Comparison of ENCODE assay signal across 11 cellular contexts in the genomic region with DNA sequence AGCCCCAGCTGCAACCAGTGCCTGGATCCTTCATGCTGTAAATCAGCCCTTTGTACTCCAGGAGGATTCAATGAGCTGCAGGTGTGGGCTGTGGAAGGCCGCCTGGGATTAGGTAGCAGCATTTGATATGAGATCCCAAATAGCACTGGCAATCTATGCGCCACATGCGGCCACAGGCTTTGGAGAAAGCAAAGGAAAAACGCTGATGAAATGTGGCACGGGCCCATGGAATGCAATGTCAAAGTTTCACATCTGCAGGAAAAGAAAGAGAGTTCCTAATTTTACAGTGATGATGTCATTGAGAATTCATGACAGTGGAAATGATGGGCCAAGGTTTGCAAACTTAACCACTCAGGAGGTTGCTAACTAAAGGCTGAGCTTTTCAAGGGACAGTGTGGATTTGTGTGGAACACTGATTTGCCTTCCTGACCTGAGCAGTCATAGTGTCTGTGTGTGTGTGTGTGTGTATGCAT.
A peak's percentile ranks its signal among the peaks of the same experiment; 100 is the strongest.
DNase-seq lines count a peak whose midpoint lies in the region; ATAC-seq and TF ChIP-seq lines count a peak whose summit lies in the region.
"Had no signal": no experiment of that assay in that cellular context is flagged by ENCODE, and none has a peak within 500 bp of the region (broad histone marks: within the 10 kb centered on the region; RNA-seq: fewer than 3 reads in every experiment).

No MANE protein-coding gene starts in this region.

- H4K20me1 ChIP-seq in SK-N-SH (ENCODE audit: insufficient read depth), result no peaks in the 10 kb centered on the region

- no peak overlapping the region for H3K9ac ChIP-seq in SK-N-SH

- H3K27me3 ChIP-seq in SK-N-SH (ENCODE audit: insufficient read depth) (peaks cover 48% of the 10 kb centered on the region), heart right ventricle (no peaks in the 10 kb centered on the region)
- H3K27me3 ChIP-seq: cardiac muscle cell had no signal

- H3K9me2 ChIP-seq in SK-N-SH, result no peaks in the 10 kb centered on the region

- intact Hi-C loops in heart right ventricle (cut with DNase I), result no loop called here

- H3F3A ChIP-seq in SK-N-SH (replicated peaks; ENCODE audit: insufficient read depth), result no peaks in the 10 kb centered on the region

- TF ChIP-seq EP300 in SK-N-SH (IDR thresholded peaks at IDR 0.05; ENCODE audit: borderline replicate concordance in 1 of 2, low read depth in 1 of 2, low read length in 1 of 2), result no peak

- no peak overlapping the region for H3K4me3 ChIP-seq in SK-N-SH (ENCODE audit: low read depth in 2 of 2, low read length in 1 of 2)
- no peak overlapping the region for H3K4me3 ChIP-seq in heart right ventricle
- H3K4me3 ChIP-seq in skeletal muscle cell (ENCODE audit: low read depth, low read length), result no peak overlapping the region
- H3K4me3 ChIP-seq: cardiac muscle cell, thoracic aorta had no signal

- 0 out of 4 replicates have a peak, but pooled peaks cover 0 to 4% of the 10 kb centered on the region in 2 experiments for H3K4me1 ChIP-seq in SK-N-SH (ENCODE audit: control insufficient read depth in 1 of 2, insufficient read depth in 2 of 2, low read depth in 1 of 2, low read length in 1 of 2)
- peaks cover 0 to 39% (median 13%) of the 10 kb centered on the region in 9 donors for H3K4me1 ChIP-seq in heart right ventricle

- no peaks in the 10 kb centered on the region for H3K79me2 ChIP-seq in SK-N-SH (ENCODE audit: insufficient read depth)

- TF ChIP-seq CTCF in SK-N-SH (IDR thresholded peaks at IDR 0.05), result no peak
- no peak for TF ChIP-seq CTCF in heart right ventricle (IDR thresholded peaks at IDR 0.05)

- H3K9me3 ChIP-seq in SK-N-SH, result no peaks in the 10 kb centered on the region
- no peaks in the 10 kb centered on the region for H3K9me3 ChIP-seq in heart right ventricle
- H3K9me3 ChIP-seq: thoracic aorta had no signal

- POLR2A ChIA-PET in SK-N-SH (lab: Yijun Ruan, JAX), result no interaction called here

- H3K36me3 ChIP-seq in SK-N-SH (replicated peaks in 1 of 2; ENCODE audit: control insufficient read depth in 1 of 2, insufficient read depth in 2 of 2, low read length in 1 of 2) (no peaks in the 10 kb centered on the region), heart right ventricle (no peaks in the 10 kb centered on the region)
- H3K36me3 ChIP-seq: cardiac muscle cell, thoracic aorta had no signal

- no peak overlapping the region for H2AFZ ChIP-seq in SK-N-SH (ENCODE audit: low read depth)

- peak; percentile 84 for DNase-seq in HCEC 1CT
- DNase-seq in SK-N-SH, result no peak
- DNase-seq in heart right ventricle, result peak; percentile 18 to 55
- peak; percentile 61 for DNase-seq in skeletal muscle cell (ENCODE audit: low read depth)
- no peak for DNase-seq in HPDE6-E6E7 (ENCODE audit: extremely low spot score)
- DNase-seq in DMS79 (lab: John Stamatoyannopoulos, UW), result no peak
- no peak for DNase-seq in C1 segment of cervical spinal cord (lab: John Stamatoyannopoulos, UW)
- DNase-seq: activated CD4-positive, alpha-beta T cell treated with anti-CD3 and anti-CD28 coated beads, Interleukin-2, amount 50 U/mL, for 4 hours had no signal

- no peak for TF ChIP-seq RAD21 in SK-N-SH (IDR thresholded peaks at IDR 0.05; ENCODE audit: low read length)

- CTCF ChIA-PET in SK-N-SH (lab: Yijun Ruan, JAX), result interaction anchor here (0.6 kb wide), 1 partner anchor 744 kb away, joined by 3 read pairs; no protein-coding TSS in a partner anchor

- WGBS in SK-N-SH (ENCODE audit: low lambda C conversion rate), result 28% methylated on average over 5 of the region's 5 CpGs
- WGBS in heart right ventricle, 2 donors, result 27 to 50% methylated on average over 5 of the region's 5 CpGs

- H3K27ac ChIP-seq in SK-N-SH (ENCODE audit: low read depth in 2 of 2, low read length in 1 of 2), result no peak overlapping the region
- H3K27ac ChIP-seq in heart right ventricle, result peak overlapping the region in 2 of 10 donors; percentile 3 to 31
- H3K27ac ChIP-seq: cardiac muscle cell, thoracic aorta had no signal

- peak overlapping the region; percentile 40; the same call in 1 of the 2 replicates for H3K4me2 ChIP-seq in SK-N-SH

- ATAC-seq in heart right ventricle (peak in 7 of 8 donors; percentile 65 to 85 (median 73)), HG03095 (IDR thresholded peaks at IDR 0.05; ENCODE audit: unreplicated experiment) (no peak)

TF ChIP-seq in SK-N-SH, 30 proteins besides CTCF, POLR2A, EP300 and RAD21:
- TF ChIP-seq NFIC (IDR thresholded peaks at IDR 0.05; ENCODE audit: borderline replicate concordance) (no peak), TCF12 (IDR thresholded peaks at IDR 0.05) (peak; percentile 44)

Comparison
In these comparisons a context has a peak if more than half of its experiments do, and no peak if none do; other contexts are left out.
1. DNase-seq: peak in HCEC 1CT (single experiment), heart right ventricle (2 of 2) and skeletal muscle cell (single experiment); none in SK-N-SH (single experiment), HPDE6-E6E7 (single experiment), DMS79 (single experiment) and C1 segment of cervical spinal cord (0 of 14).